Comparison of ENCODE assay signal across 8 cellular contexts in the genomic region with DNA sequence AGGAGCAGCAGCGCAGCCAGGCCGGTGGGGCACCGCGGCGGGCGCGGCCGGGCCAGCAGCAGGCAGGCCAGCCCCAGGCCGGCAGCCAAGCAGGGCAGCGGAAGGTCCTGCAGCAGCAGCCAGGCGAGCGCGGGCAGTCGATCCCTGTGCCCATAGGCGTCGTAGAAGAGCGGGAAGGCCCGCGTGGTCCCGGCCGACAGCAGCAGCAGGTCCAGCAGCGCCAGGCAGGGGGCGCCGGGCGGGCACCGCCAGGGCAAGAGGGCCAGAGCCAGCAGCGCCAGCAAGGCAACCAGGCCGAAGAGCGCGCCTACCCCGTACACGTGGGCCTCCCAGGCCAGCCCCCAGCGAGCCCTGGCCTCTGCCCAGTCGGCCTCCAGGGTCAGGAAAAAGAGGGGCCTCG. TPM values are rescaled to one million over a fixed set of nuclear protein-coding genes. Genes with fewer than 3 reads are reported as not detected.
DNase-seq lines count a peak whose midpoint lies in the region; ATAC-seq and TF ChIP-seq lines count a peak whose summit lies in the region.

No MANE protein-coding gene starts in this region.

- no peaks in the 10 kb centered on the region for H3K9me3 ChIP-seq in heart left ventricle
- no peaks in the 10 kb centered on the region for H3K9me3 ChIP-seq in PC-9 (ENCODE audit: insufficient read depth, low read depth)

- no peaks in the 10 kb centered on the region for H3K9me2 ChIP-seq in PC-9 (ENCODE audit: insufficient read depth)

- intact Hi-C loops in heart left ventricle (cut with DNase I) (no loop called here), PC-9 (cut with micrococcal nuclease; ENCODE audit: unreplicated experiment) (no loop called here)

- no peaks in the 10 kb centered on the region for H3K9me3 Mint-ChIP-seq in HFFc6
- no peaks in the 10 kb centered on the region for H3K9me3 Mint-ChIP-seq in activated T-helper 17 cell treated with anti-CD3 and anti-CD28 coated beads, Interleukin-2, amount 50 U/mL, for 72 hours

- TF ChIP-seq CTCF in HFFc6 (IDR thresholded peaks at IDR 0.05), result peak; percentile 58
- TF ChIP-seq CTCF in heart left ventricle (IDR thresholded peaks at IDR 0.05), result peak; percentile 21 to 66 (median 43)
- TF ChIP-seq CTCF in PC-9 (conservative IDR thresholded peaks at IDR 0.05), result no peak

- POLR2A ChIA-PET in PC-9 (lab: Charles Lee; ENCODE audit: unreplicated experiment), result no interaction called here

- WGBS in heart left ventricle, 4 donors, result 9 to 18% (median 13%) methylated on average over 22 to 35 of the region's 35 CpGs

- no peak for TF ChIP-seq POLR2A in heart left ventricle (IDR thresholded peaks at IDR 0.05)

- H2AFZ ChIP-seq in PC-9, result no peak overlapping the region

- H3K4me3 Mint-ChIP-seq in HFFc6, result no peak overlapping the region
- H3K4me3 Mint-ChIP-seq in activated T-helper 17 cell treated with anti-CD3 and anti-CD28 coated beads, Interleukin-2, amount 50 U/mL, for 72 hours, result no peak overlapping the region

- no peak overlapping the region for H3K27ac Mint-ChIP-seq in HFFc6
- no peak overlapping the region for H3K27ac Mint-ChIP-seq in activated T-helper 17 cell treated with anti-CD3 and anti-CD28 coated beads, Interleukin-2, amount 50 U/mL, for 72 hours

- H3K4me1 ChIP-seq in heart left ventricle (peaks cover 0 to 20% (median 7%) of the 10 kb centered on the region in 12 donors), PC-9 (replicated peaks; ENCODE audit: insufficient read depth) (peaks cover 24% of the 10 kb centered on the region)

- no peaks in the 10 kb centered on the region for H3K36me3 Mint-ChIP-seq in HFFc6 (ENCODE audit: low read depth)
- H3K36me3 Mint-ChIP-seq in activated T-helper 17 cell treated with anti-CD3 and anti-CD28 coated beads, Interleukin-2, amount 50 U/mL, for 72 hours (ENCODE audit: low read depth), result no peaks in the 10 kb centered on the region

- CTCF ChIA-PET in PC-9 (lab: Charles Lee), result no interaction called here

- ATAC-seq in activated T-helper 17 cell treated with anti-CD3 and anti-CD28 coated beads, Interleukin-2, amount 50 U/mL, for 72 hours (replicated peaks), result peak; percentile 40
- ATAC-seq in heart left ventricle (peak in 3 of 4 donors; percentile 54 to 67 (median 59)), HG02763 (IDR thresholded peaks at IDR 0.05; ENCODE audit: unreplicated experiment) (no peak)

- H3F3A ChIP-seq in PC-9 (ENCODE audit: insufficient read depth, low read depth), result peaks cover 8% of the 10 kb centered on the region; the same call in 1 of the 2 replicates

- H4K20me1 ChIP-seq in PC-9 (ENCODE audit: insufficient read depth), result no peaks in the 10 kb centered on the region

- H3K27me3 Mint-ChIP-seq in HFFc6 (ENCODE audit: insufficient read depth), result peaks cover 50% of the 10 kb centered on the region
- H3K27me3 Mint-ChIP-seq in activated T-helper 17 cell treated with anti-CD3 and anti-CD28 coated beads, Interleukin-2, amount 50 U/mL, for 72 hours, result peaks cover 14% of the 10 kb centered on the region

- peaks cover 5% of the 10 kb centered on the region; the same call in 1 of the 2 replicates for H3K4me1 Mint-ChIP-seq in HFFc6 (ENCODE audit: low read depth)
- peaks cover 6% of the 10 kb centered on the region for H3K4me1 Mint-ChIP-seq in activated T-helper 17 cell treated with anti-CD3 and anti-CD28 coated beads, Interleukin-2, amount 50 U/mL, for 72 hours

- H3K4me3 ChIP-seq in heart left ventricle, result peak overlapping the region in 6 of 12 donors; percentile 10 to 50 (median 42)
- H3K4me3 ChIP-seq in PC-9, result no peak overlapping the region

- H3K36me3 ChIP-seq in heart left ventricle, result no peaks in the 10 kb centered on the region
- no peaks in the 10 kb centered on the region for H3K36me3 ChIP-seq in PC-9 (ENCODE audit: low read depth)

- H3K27ac ChIP-seq in heart left ventricle (no peak overlapping the region), PC-9 (no peak overlapping the region)

- no peak overlapping the region for H3K4me2 ChIP-seq in PC-9

- DNase-seq in HFFc6 (no peak), heart left ventricle (peak in 4 of 5 donors; percentile 58 to 79 (median 64)), renal cortical epithelial cell (ENCODE audit: low read depth) (peak; percentile 12), D341Med (ENCODE audit: low spot score) (no peak), PC-9 (no peak)
- no peak for DNase-seq in effector CD4-positive, alpha-beta T cell

- no peaks in the 10 kb centered on the region for H3K79me2 ChIP-seq in PC-9 (ENCODE audit: low read depth)

- peaks cover 0 to 37% (median 15%) of the 10 kb centered on the region in 9 donors for H3K27me3 ChIP-seq in heart left ventricle
- H3K27me3 ChIP-seq in PC-9 (ENCODE audit: insufficient read depth, low read depth), result no peaks in the 10 kb centered on the region

- BruUV-seq in PC-9 (replicated peaks; lab: Mats Ljungman, UMichigan), result no TSS peak

RNA-seq across cellular contexts. Expression of a gene that starts 8.4 kb away (rescaled TPM):
- total RNA-seq in HFFc6 (2021; fragmentation: NEBNext Ultra II Directional; extraction: Animal tissue kit (Norgen Biotek cat#: 25700)), result 10 to 100 TPM; 36.1 to 44.4 (median 37.8) TPM
- total RNA-seq in activated T-helper 17 cell treated with anti-CD3 and anti-CD28 coated beads, Interleukin-2, amount 50 U/mL, for 72 hours, result 10 to 100 TPM; 30.4 to 46.6 TPM
- total RNA-seq in heart left ventricle (10 to 100 TPM; 12.0 to 29.0 (median 25.3) TPM), renal cortical epithelial cell (13.4 and 22.0 TPM in 2 replicates), PC-9 (2021) (59.6 and 61.1 TPM in 2 replicates)
- 10 to 100 TPM; 21.7 to 40.2 TPM for polyA plus RNA-seq in heart left ventricle

RNA-seq across cellular contexts. Expression of a gene that starts 9.4 kb away (rescaled TPM):
- not detected for total RNA-seq in HFFc6 (2021; fragmentation: NEBNext Ultra II Directional; extraction: Animal tissue kit (Norgen Biotek cat#: 25700))
- under 1 TPM; 0.13 to 0.45 TPM for total RNA-seq in activated T-helper 17 cell treated with anti-CD3 and anti-CD28 coated beads, Interleukin-2, amount 50 U/mL, for 72 hours
- total RNA-seq in heart left ventricle, result 1 to 10 TPM in 8 of 9 donors, under 1 TPM in 1; 0.31 to 3.1 (median 1.9) TPM
- polyA plus RNA-seq in heart left ventricle, result 1 to 10 TPM in 1 of 2 donors, under 1 TPM in 1; 0.51 to 2.7 TPM
- 0.17 TPM in 1 of 2 replicates, not detected in the other for total RNA-seq in renal cortical epithelial cell
- 0.26 and 0.70 TPM in 2 replicates for total RNA-seq in PC-9 (2021)

RNA-seq across cellular contexts. Expression of a gene that starts 57.6 kb away (rescaled TPM):
- total RNA-seq in HFFc6 (2021; fragmentation: NEBNext Ultra II Directional; extraction: Animal tissue kit (Norgen Biotek cat#: 25700)), result 100 to 1,000 TPM in 1 of 6 experiments, 10 to 100 TPM in 5; 81.8 to 107 (median 93.3) TPM
- total RNA-seq in activated T-helper 17 cell treated with anti-CD3 and anti-CD28 coated beads, Interleukin-2, amount 50 U/mL, for 72 hours, result 10 to 100 TPM; 62.7 to 95.6 TPM
- total RNA-seq in heart left ventricle (10 to 100 TPM; 12.3 to 65.3 (median 25.7) TPM), renal cortical epithelial cell (36.8 and 40.1 TPM in 2 replicates), PC-9 (2021) (119 and 123 TPM in 2 replicates)
- 10 to 100 TPM; 16.6 to 23.6 TPM for polyA plus RNA-seq in heart left ventricle

Comparison
In these comparisons a context has a peak if more than half of its experiments do, and no peak if none do; other contexts are left out.
1. DNase-seq: peak in heart left ventricle (4 of 5) and renal cortical epithelial cell (single experiment); none in HFFc6 (single experiment), D341Med (single experiment), PC-9 (0 of 2) and effector CD4-positive, alpha-beta T cell (single experiment).